ENCODE assay signal across 8 cellular contexts in genomic region chr1:11653101-11653601, GRCh38. TPM values are rescaled to one million over a fixed set of nuclear protein-coding genes. Genes with fewer than 3 reads are reported as not detected.
DNase-seq lines count a peak whose midpoint lies in the region; ATAC-seq, FAIRE-seq and TF ChIP-seq lines count a peak whose summit lies in the region.
"Had no signal": no experiment of that assay in that cellular context is flagged by ENCODE, and none has a peak within 500 bp of the region (broad histone marks: within the 10 kb centered on the region; RNA-seq: fewer than 3 reads in every experiment).

No MANE protein-coding gene starts in this region.

- DNase-seq in HPDE6-E6E7 (ENCODE audit: extremely low spot score) (peak; percentile 82), astrocyte (ENCODE audit: low read depth) (peak; percentile 49), neural progenitor cell (ENCODE audit: low spot score) (peak; percentile 18), NCI-H2081 (lab: John Stamatoyannopoulos, UW) (no peak), globus pallidus (ENCODE audit: low spot score) (no peak)
- DNase-seq: occipital lobe had no signal

- no peak overlapping the region for H2AFZ ChIP-seq in astrocyte (ENCODE audit: low read depth, low read length)
- H2AFZ ChIP-seq in neural progenitor cell (replicated peaks), result no peak overlapping the region

- no peak for FAIRE-seq in astrocyte (lab: Jason Lieb, UNC)

- no peak overlapping the region for H3K4me3 ChIP-seq in astrocyte (ENCODE audit: insufficient read depth, low read depth, low read length)
- no peak overlapping the region for H3K4me3 ChIP-seq in neural progenitor cell

- H3K4me3 Mint-ChIP-seq in astrocyte (ENCODE audit: unreplicated experiment) (peak overlapping the region; percentile 79), neural progenitor cell (peak overlapping the region; percentile 70)

- no peaks in the 10 kb centered on the region for H3K9me3 Mint-ChIP-seq in astrocyte (ENCODE audit: unreplicated experiment)
- peaks cover 2% of the 10 kb centered on the region for H3K9me3 Mint-ChIP-seq in neural progenitor cell

- peaks cover 7% of the 10 kb centered on the region for H3K36me3 Mint-ChIP-seq in astrocyte (ENCODE audit: low read depth, unreplicated experiment)
- no peaks in the 10 kb centered on the region for H3K36me3 Mint-ChIP-seq in neural progenitor cell

- no peaks in the 10 kb centered on the region for H3K9me3 ChIP-seq in astrocyte (ENCODE audit: insufficient read depth, low read depth, low read length)
- H3K9me3 ChIP-seq in neural progenitor cell (ENCODE audit: low read depth), result no peaks in the 10 kb centered on the region

- H3K79me2 ChIP-seq in astrocyte (ENCODE audit: insufficient read depth, low read length) (no peaks in the 10 kb centered on the region), neural progenitor cell (ENCODE audit: low read depth) (no peaks in the 10 kb centered on the region)

- H3K27ac Mint-ChIP-seq in astrocyte (ENCODE audit: unreplicated experiment), result no peak overlapping the region
- H3K27ac Mint-ChIP-seq in neural progenitor cell, result no peak overlapping the region

- H4K20me1 ChIP-seq in astrocyte (ENCODE audit: insufficient read depth, low read length), result peaks cover 7% of the 10 kb centered on the region
- peaks cover 21% of the 10 kb centered on the region for H4K20me1 ChIP-seq in neural progenitor cell (ENCODE audit: low read depth)

- H3K36me3 ChIP-seq in astrocyte (ENCODE audit: insufficient read depth, low read length) (no peaks in the 10 kb centered on the region), neural progenitor cell (no peaks in the 10 kb centered on the region)

- ATAC-seq in GM21423 (IDR thresholded peaks at IDR 0.05; ENCODE audit: unreplicated experiment), result no peak

- peaks cover 6% of the 10 kb centered on the region for H3K4me1 Mint-ChIP-seq in astrocyte (ENCODE audit: low read depth, unreplicated experiment)
- H3K4me1 Mint-ChIP-seq in neural progenitor cell, result peaks cover 15% of the 10 kb centered on the region

- peaks cover 48% of the 10 kb centered on the region for H3F3A ChIP-seq in neural progenitor cell (ENCODE audit: low read depth)

- H3K4me2 ChIP-seq in astrocyte (ENCODE audit: low read length) (no peak overlapping the region), neural progenitor cell (no peak overlapping the region)
- H3K4me2 ChIP-seq: KMS-11 had no signal

- H3K9ac ChIP-seq in astrocyte (ENCODE audit: low read length) (no peak overlapping the region), neural progenitor cell (no peak overlapping the region)
- H3K9ac ChIP-seq: KMS-11 had no signal

- no peak for TF ChIP-seq CTCF in astrocyte (IDR thresholded peaks at IDR 0.05; ENCODE audit: insufficient read depth, low read depth, low read length)
- no peak for TF ChIP-seq CTCF in neural progenitor cell (IDR thresholded peaks at IDR 0.05)

- H3K27me3 Mint-ChIP-seq in astrocyte (ENCODE audit: low read depth, unreplicated experiment) (peaks cover 9% of the 10 kb centered on the region), neural progenitor cell (ENCODE audit: insufficient read depth, low read depth) (peaks cover 45% of the 10 kb centered on the region)

- H3K27me3 ChIP-seq in astrocyte (ENCODE audit: insufficient read depth, low read length) (peaks cover 17% of the 10 kb centered on the region), neural progenitor cell (peaks cover 75% of the 10 kb centered on the region)

- H3K27ac ChIP-seq in astrocyte (ENCODE audit: low read depth, low read length) (no peak overlapping the region), neural progenitor cell (no peak overlapping the region)
- H3K27ac ChIP-seq: KMS-11 had no signal

- peaks cover 11% of the 10 kb centered on the region for H3K4me1 ChIP-seq in astrocyte (ENCODE audit: insufficient read depth, low read length)
- peaks cover 12% of the 10 kb centered on the region for H3K4me1 ChIP-seq in neural progenitor cell

RNA-seq across cellular contexts. Expression of gene FBXO2, which starts 1.1 kb away (rescaled TPM):
- total RNA-seq in astrocyte (54.9 and 64.0 TPM in 2 replicates), neural progenitor cell (ENCODE audit: low replicate concordance) (0.56 and 7.3 TPM in 2 replicates)

RNA-seq across cellular contexts. Expression of gene FBXO44, which starts 1.5 kb away (rescaled TPM):
- total RNA-seq in astrocyte (31.6 and 34.4 TPM in 2 replicates), neural progenitor cell (ENCODE audit: low replicate concordance) (5.3 and 18.2 TPM in 2 replicates)

RNA-seq across cellular contexts. Expression of gene FBXO6, which starts 10.8 kb away (rescaled TPM):
- total RNA-seq in astrocyte (9.7 and 9.8 TPM in 2 replicates), neural progenitor cell (ENCODE audit: low replicate concordance) (1.2 and 1.7 TPM in 2 replicates)

RNA-seq across cellular contexts. Expression of gene MAD2L2, which starts 27.8 kb away (rescaled TPM):
- total RNA-seq in astrocyte (29.3 and 30.1 TPM in 2 replicates), neural progenitor cell (ENCODE audit: low replicate concordance) (108 and 164 TPM in 2 replicates)

RNA-seq across cellular contexts. Expression of gene DRAXIN, which starts 38.4 kb away (rescaled TPM):
- total RNA-seq in astrocyte (0.79 and 1.7 TPM in 2 replicates), neural progenitor cell (ENCODE audit: low replicate concordance) (27.1 and 31.3 TPM in 2 replicates)

Comparison
In these comparisons a context has a peak if more than half of its experiments do, and no peak if none do; other contexts are left out.
1. DNase-seq: peak in HPDE6-E6E7 (single experiment), astrocyte (single experiment) and neural progenitor cell (single experiment); none in NCI-H2081 (0 of 2) and globus pallidus (single experiment).